Comparison of ENCODE assay signal across 8 cellular contexts in the genomic region with DNA sequence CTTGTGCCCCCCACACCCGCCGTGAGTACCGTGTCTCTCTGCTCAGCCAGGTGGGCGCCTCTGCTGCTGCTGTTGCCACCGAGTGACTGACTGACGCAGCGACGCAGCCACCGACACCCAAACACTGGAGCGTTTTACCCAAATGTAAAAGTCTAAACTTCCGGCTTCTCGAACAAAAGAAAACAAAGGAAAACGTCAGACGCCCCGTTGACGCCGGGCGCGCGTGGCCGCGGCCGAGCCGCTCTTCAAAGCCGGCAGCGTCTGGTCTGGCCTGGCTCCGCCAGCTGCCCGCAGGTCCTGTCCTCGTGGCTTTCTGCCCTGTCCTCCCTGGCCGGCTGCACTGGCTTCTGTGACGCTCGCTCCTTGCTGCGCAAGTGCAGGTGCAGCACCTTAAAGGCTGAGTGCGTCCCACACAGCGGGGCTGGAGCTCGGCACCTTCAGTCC. TPM values are rescaled to one million over a fixed set of nuclear protein-coding genes. Genes with fewer than 3 reads are reported as not detected.
A peak's percentile ranks its signal among the peaks of the same experiment; 100 is the strongest.
DNase-seq lines count a peak whose midpoint lies in the region; ATAC-seq and TF ChIP-seq lines count a peak whose summit lies in the region.

No MANE protein-coding gene starts in this region.

- H3K4me3 ChIP-seq in MG63 (peak overlapping the region; percentile 35), right lobe of liver (peak overlapping the region; percentile 53 to 64 (median 55))

- 0% methylated on average over 21 of the region's 36 CpGs for WGBS in right lobe of liver (ENCODE audit: insufficient coverage, low coverage, low lambda C conversion rate, missing lambda C conversion rate)

- H3K4me1 ChIP-seq in right lobe of liver = peaks cover 0 to 5% (median 0%) of the 10 kb centered on the region in 4 donors

- H3K36me3 ChIP-seq in MG63 (no peaks in the 10 kb centered on the region), right lobe of liver (no peaks in the 10 kb centered on the region)

- H3K36me3 Mint-ChIP-seq in chondrocyte (ENCODE audit: low read depth) = no peaks in the 10 kb centered on the region

- intact Hi-C loops in right lobe of liver (cut with DNase I) = no loop called here

- H3K27ac ChIP-seq in right lobe of liver = peak overlapping the region; percentile 16 to 67 (median 50)

- H3K9me3 ChIP-seq in MG63 (no peaks in the 10 kb centered on the region; the same call in 1 of the 2 replicates), right lobe of liver (no peaks in the 10 kb centered on the region)

- H3K27ac Mint-ChIP-seq in chondrocyte (ENCODE audit: unreplicated experiment) = peak overlapping the region; percentile 38

- peak overlapping the region; percentile 85 for H3K4me3 Mint-ChIP-seq in chondrocyte (ENCODE audit: unreplicated experiment)

- TF ChIP-seq CTCF in chondrocyte (IDR thresholded peaks at IDR 0.05) (no peak), right lobe of liver (IDR thresholded peaks at IDR 0.05) (no peak)

- peak; percentile 39 for ATAC-seq in GM21786 (IDR thresholded peaks at IDR 0.05; ENCODE audit: unreplicated experiment)
- peak; percentile 74 to 86 (median 79) for ATAC-seq in right lobe of liver

- H3K27me3 ChIP-seq in MG63 (peaks cover 65% of the 10 kb centered on the region), right lobe of liver (no peaks in the 10 kb centered on the region)

- peaks cover 15% of the 10 kb centered on the region for H3K4me1 Mint-ChIP-seq in chondrocyte (ENCODE audit: low read depth)

- TF ChIP-seq POLR2A in right lobe of liver (IDR thresholded peaks at IDR 0.05) = no peak

- DNase-seq in Daoy (ENCODE audit: low read depth) (peak; percentile 19), MG63 (no peak), chondrocyte (ENCODE audit: low spot score) (peak; percentile 94), right lobe of liver (peak; percentile 74 to 87 (median 83)), SW 1271 (lab: John Stamatoyannopoulos, UW) (no peak)
- peak; percentile 39 for DNase-seq in activated CD4-positive, CD25-positive, alpha-beta regulatory T cell treated with anti-CD3 and anti-CD28 coated beads, Interleukin-2, amount 50 U/mL, for 16 hours (ENCODE audit: low read depth, low spot score)
- peak; percentile 33 to 34 for DNase-seq in stimulated activated CD4-positive, alpha-beta T cell treated with anti-CD3 and anti-CD28 coated beads, Interleukin-4, amount 100 ng/mL, for 48 hours (ENCODE audit: low read depth in 2 of 2)

- H3K9me3 Mint-ChIP-seq in chondrocyte (ENCODE audit: low read depth) = peaks cover 4% of the 10 kb centered on the region

- H3K27me3 Mint-ChIP-seq in chondrocyte (ENCODE audit: low read depth) = peaks cover 64% of the 10 kb centered on the region

RNA-seq across cellular contexts. Expression of gene CLPTM1L, which starts 41.4 kb away (rescaled TPM):
- total RNA-seq in Daoy (2014; rRNA removed; shearing (Covaris generic)) = 176 and 204 TPM in 2 replicates
- total RNA-seq in MG63 (2014; rRNA removed; shearing (Covaris generic); ENCODE audit: low replicate concordance) = 543 and 925 TPM in 2 replicates
- total RNA-seq in chondrocyte (75.8 to 108 TPM (median 81.6 TPM) in 3 replicates), right lobe of liver (100 to 1,000 TPM in 4 of 6 experiments, 10 to 100 TPM in 2; 63.8 to 155 (median 128) TPM)

RNA-seq across cellular contexts. Expression of gene SLC6A3, which starts 58.9 kb away (rescaled TPM):
- not detected in 2 replicates for total RNA-seq in Daoy (2014; rRNA removed; shearing (Covaris generic))
- total RNA-seq in MG63 (2014; rRNA removed; shearing (Covaris generic); ENCODE audit: low replicate concordance) = not detected in 2 replicates
- not detected in 3 replicates for total RNA-seq in chondrocyte
- not detected for total RNA-seq in right lobe of liver

Comparison
In these comparisons a context has a peak if more than half of its experiments do, and no peak if none do; other contexts are left out.
1. DNase-seq: peak in Daoy (single experiment), activated CD4-positive, CD25-positive, alpha-beta regulatory T cell treated with anti-CD3 and anti-CD28 coated beads, Interleukin-2, amount 50 U/mL, for 16 hours (single experiment), chondrocyte (single experiment), right lobe of liver (3 of 3) and stimulated activated CD4-positive, alpha-beta T cell treated with anti-CD3 and anti-CD28 coated beads, Interleukin-4, amount 100 ng/mL, for 48 hours (2 of 2); none in MG63 (single experiment) and SW 1271 (0 of 2).